In genomic region chr3:20057612-20058180, GRCh38 we compare ENCODE assay signal across 15 cellular contexts. TPM values are rescaled to one million over a fixed set of nuclear protein-coding genes. Genes with fewer than 3 reads are reported as not detected.
A peak's percentile ranks its signal among the peaks of the same experiment; 100 is the strongest.
DNase-seq lines count a peak whose midpoint lies in the region; ATAC-seq, FAIRE-seq and TF ChIP-seq lines count a peak whose summit lies in the region.
"Had no signal": no experiment of that assay in that cellular context is flagged by ENCODE, and none has a peak within 500 bp of the region (broad histone marks: within the 10 kb centered on the region; RNA-seq: fewer than 3 reads in every experiment).

No MANE protein-coding gene starts in this region.

- H3K4me2 ChIP-seq in A549 (peak overlapping the region; percentile 40), parathyroid adenoma (ENCODE audit: low read length) (peak overlapping the region; percentile 77)

- 83% methylated on average over 2 of the region's 2 CpGs for WGBS in A549 (ENCODE audit: missing lambda C conversion rate)
- WGBS in heart left ventricle, 4 donors: 8 to 24% (median 19%) methylated on average over 2 of the region's 2 CpGs
- 60 to 90% (median 88%) methylated on average over 2 of the region's 2 CpGs for WGBS in small intestine, 3 donors

- no peaks in the 10 kb centered on the region for H3K9me3 Mint-ChIP-seq in endothelial cell (ENCODE audit: unreplicated experiment)
- H3K9me3 Mint-ChIP-seq: natural killer cell; stimulated activated naive CD8-positive, alpha-beta T cell treated with anti-CD3 and anti-CD28 coated beads, Interleukin-15, Interleukin-2, amounts not matched to agents 100 ng/mL and 50 ng/mL, for 24 hours had no signal

- peaks cover 3% of the 10 kb centered on the region for H3K36me3 Mint-ChIP-seq in endothelial cell (ENCODE audit: low read depth, unreplicated experiment)
- H3K36me3 Mint-ChIP-seq: natural killer cell had no signal

- CTCF ChIA-PET in A549 (lab: Yijun Ruan, JAX) (no interaction called here), RWPE1 (lab: Yijun Ruan, JAX) (no interaction called here)

- intact Hi-C loops in heart left ventricle (cut with DNase I): no loop called here

- H3K27me3 Mint-ChIP-seq in endothelial cell (ENCODE audit: unreplicated experiment): peaks cover 5% of the 10 kb centered on the region
- H3K27me3 Mint-ChIP-seq: stimulated activated naive CD8-positive, alpha-beta T cell treated with anti-CD3 and anti-CD28 coated beads, Interleukin-15, Interleukin-2, amounts not matched to agents 100 ng/mL and 50 ng/mL, for 24 hours had no signal

- TF ChIP-seq CTCF in A549 (IDR thresholded peaks at IDR 0.05) (no peak), RWPE1 (conservative IDR thresholded peaks at IDR 0.05; ENCODE audit: low read depth) (no peak), heart left ventricle (IDR thresholded peaks at IDR 0.05) (no peak), parathyroid adenoma (IDR thresholded peaks at IDR 0.05) (no peak), endothelial cell (IDR thresholded peaks at IDR 0.05; ENCODE audit: unreplicated experiment) (no peak)

- no peaks in the 10 kb centered on the region for H3K4me1 Mint-ChIP-seq in endothelial cell (ENCODE audit: unreplicated experiment)

- H3K4me1 ChIP-seq in A549: peaks cover 48% of the 10 kb centered on the region
- peaks cover 21 to 75% (median 47%) of the 10 kb centered on the region in 12 donors for H3K4me1 ChIP-seq in heart left ventricle
- H3K4me1 ChIP-seq in parathyroid adenoma: peaks cover 58% of the 10 kb centered on the region
- H3K4me1 ChIP-seq in small intestine (ENCODE audit: control insufficient read depth in 2 of 2, insufficient read depth in 1 of 2, low read depth in 1 of 2, low read length in 1 of 2): peaks cover 4 to 23% of the 10 kb centered on the region in 2 donors

- no peak for TF ChIP-seq EP300 in A549 (IDR thresholded peaks at IDR 0.05)

- H3K4me3 Mint-ChIP-seq in endothelial cell (ENCODE audit: unreplicated experiment): no peak overlapping the region
- H3K4me3 Mint-ChIP-seq: natural killer cell; stimulated activated naive CD8-positive, alpha-beta T cell treated with anti-CD3 and anti-CD28 coated beads, Interleukin-15, Interleukin-2, amounts not matched to agents 100 ng/mL and 50 ng/mL, for 24 hours had no signal

- peaks cover 25% of the 10 kb centered on the region for H3K79me2 ChIP-seq in parathyroid adenoma

- no peak for TF ChIP-seq RAD21 in A549 (conservative IDR thresholded peaks at IDR 0.05 in 1 of 2, IDR thresholded peaks at IDR 0.05 in 1 of 2)

- H3K9ac ChIP-seq in parathyroid adenoma: no peak overlapping the region

- ATAC-seq in A549 (no peak), heart left ventricle (peak; percentile 6 to 64 (median 24)), GM21515 (IDR thresholded peaks at IDR 0.05; ENCODE audit: unreplicated experiment) (no peak)
- ATAC-seq: natural killer cell had no signal

- no peak overlapping the region for H3K27ac Mint-ChIP-seq in endothelial cell (ENCODE audit: unreplicated experiment)
- H3K27ac Mint-ChIP-seq: natural killer cell had no signal

- H3K27ac ChIP-seq in A549 (peak overlapping the region in 1 of 2 experiments; percentile 18; a peak in 2 of 6 replicates), RWPE1 (peak overlapping the region; percentile 72), heart left ventricle (peak overlapping the region; percentile 38 to 82 (median 64)), parathyroid adenoma (peak overlapping the region; percentile 95), small intestine (ENCODE audit: low read depth in 1 of 2, low read length in 1 of 2) (peak overlapping the region in 1 of 2 donors; percentile 68)
- H3K27ac ChIP-seq: SJCRH30 had no signal

- H3K36me3 ChIP-seq in heart left ventricle (no peaks in the 10 kb centered on the region), parathyroid adenoma (ENCODE audit: control insufficient read depth, insufficient read depth, low read length) (no peaks in the 10 kb centered on the region), small intestine (ENCODE audit: control insufficient read depth in 2 of 2, insufficient read depth in 2 of 2, low read length in 2 of 2) (no peaks in the 10 kb centered on the region)
- H3K36me3 ChIP-seq: SJCRH30 had no signal

- POLR2A ChIA-PET in A549 (lab: Yijun Ruan, JAX): interaction anchor here (0.7 kb wide), 1 partner anchor 129 kb away, joined by 3 read pairs; the partner anchor contains the start of gene SGO1
- POLR2A ChIA-PET in RWPE1 (lab: Yijun Ruan, JAX; ENCODE audit: low non-redundant PET): interaction anchor here (0.5 kb wide), 1 partner anchor 21 kb away, joined by 3 read pairs; no protein-coding TSS in a partner anchor

- no peak for FAIRE-seq in A549 (lab: Jason Lieb, UNC)
- FAIRE-seq in small intestine (lab: Jason Lieb, UNC): no peak

- peak overlapping the region; percentile 43 for H2AFZ ChIP-seq in parathyroid adenoma

- H3K27me3 ChIP-seq in heart left ventricle (no peaks in the 10 kb centered on the region), parathyroid adenoma (ENCODE audit: control insufficient read depth, insufficient read depth, low read length) (no peaks in the 10 kb centered on the region), small intestine (ENCODE audit: control insufficient read depth in 2 of 2, insufficient read depth in 2 of 2, low read length in 2 of 2) (no peaks in the 10 kb centered on the region)
- H3K27me3 ChIP-seq: SJCRH30 had no signal

- TF ChIP-seq POLR2A in A549 (IDR thresholded peaks at IDR 0.05; ENCODE audit: low read length) (no peak), heart left ventricle (IDR thresholded peaks at IDR 0.05) (no peak)

- no peak for DNase-seq in A549 (ENCODE audit: low read depth in 1 of 2, low spot score in 1 of 2)
- DNase-seq in RWPE1 (ENCODE audit: low spot score): no peak
- DNase-seq in heart left ventricle: no peak
- no peak for DNase-seq in small intestine
- no peak for DNase-seq in endothelial cell (ENCODE audit: low spot score)
- DNase-seq in AML-193 (lab: John Stamatoyannopoulos, UW): no peak
- DNase-seq: activated naive CD4-positive, alpha-beta T cell treated with anti-CD3 and anti-CD28 coated beads, Interleukin-2, amount 50 U/mL, for 16 hours; effector CD4-positive, alpha-beta T cell; MM.1S; natural killer cell; NCI-H510A treated with DMSO at 0.1 percent for 48 hours; SJCRH30 had no signal

- H3K4me3 ChIP-seq in A549: no peak overlapping the region
- no peak overlapping the region for H3K4me3 ChIP-seq in heart left ventricle
- peak overlapping the region; percentile 49 for H3K4me3 ChIP-seq in parathyroid adenoma (ENCODE audit: low read depth, low read length)
- no peak overlapping the region for H3K4me3 ChIP-seq in small intestine (ENCODE audit: low read depth in 1 of 2, low read length in 2 of 2)
- H3K4me3 ChIP-seq: SJCRH30 had no signal

- H3K9me3 ChIP-seq in A549 (no peaks in the 10 kb centered on the region), heart left ventricle (no peaks in the 10 kb centered on the region), parathyroid adenoma (ENCODE audit: control insufficient read depth, low read length) (no peaks in the 10 kb centered on the region), small intestine (ENCODE audit: control insufficient read depth, low read depth) (no peaks in the 10 kb centered on the region)
- H3K9me3 ChIP-seq: SJCRH30 had no signal

TF ChIP-seq in A549, 52 proteins besides CTCF, POLR2A, EP300 and RAD21 (continues in another document):
- TF ChIP-seq CHD2 (IDR thresholded peaks at IDR 0.05; ENCODE audit: low read length, partially characterized antibody): no peak
- TF ChIP-seq EHMT2 (IDR thresholded peaks at IDR 0.05; ENCODE audit: low read depth): no peak
- no peak for TF ChIP-seq REST (IDR thresholded peaks at IDR 0.05)
- no peak for TF ChIP-seq CHD4 (IDR thresholded peaks at IDR 0.05; ENCODE audit: borderline replicate concordance)

RNA-seq across cellular contexts. Expression of gene KAT2B, which starts 17.4 kb away (rescaled TPM):
- polyA plus RNA-seq in A549 (2011; rRNA removed): 9.8 and 11.9 TPM in 2 replicates
- 2.7 and 3.1 TPM in 2 replicates for polyA plus RNA-seq in A549 (2012; cell fraction: cytosol; rRNA removed)
- 1.0 and 1.8 TPM in 2 replicates for polyA plus RNA-seq in A549 (2012; cell fraction: nucleus; rRNA removed)
- polyA plus RNA-seq in A549 (2017; fragmentation: RNase III; extraction: RNeasy Plus Mini Kit Qiagen cat#74134 plus additional on column Dnase treatment): 7.1 to 7.4 TPM (median 7.2 TPM) in 3 replicates
- 4.0 and 4.5 TPM in 2 replicates for polyA minus RNA-seq in A549 (2011; rRNA and poly(A)+ RNA removed)
- 10 to 100 TPM; 45.9 to 82.8 (median 70.2) TPM for total RNA-seq in heart left ventricle
- polyA plus RNA-seq in heart left ventricle: 10 to 100 TPM; 19.4 to 26.2 TPM
- polyA plus RNA-seq in small intestine: 10 to 100 TPM in 2 of 3 donors, 1 to 10 TPM in 1; 7.1 to 28.0 (median 23.5) TPM
- total RNA-seq in endothelial cell (ENCODE audit: unreplicated experiment): 15.9 TPM

RNA-seq across cellular contexts. Expression of gene PP2D1, which starts 45.6 kb away (rescaled TPM):
- polyA plus RNA-seq in A549 (2011; rRNA removed): not detected in 2 replicates
- not detected in 2 replicates for polyA plus RNA-seq in A549 (2012; cell fraction: cytosol; rRNA removed)
- not detected in 2 replicates for polyA plus RNA-seq in A549 (2012; cell fraction: nucleus; rRNA removed)
- polyA plus RNA-seq in A549 (2017; fragmentation: RNase III; extraction: RNeasy Plus Mini Kit Qiagen cat#74134 plus additional on column Dnase treatment): not detected in 3 replicates
- not detected in 2 replicates for polyA minus RNA-seq in A549 (2011; rRNA and poly(A)+ RNA removed)
- not detected for total RNA-seq in heart left ventricle
- not detected for polyA plus RNA-seq in heart left ventricle
- not detected for polyA plus RNA-seq in small intestine
- total RNA-seq in endothelial cell (ENCODE audit: unreplicated experiment): not detected
- total RNA-seq: natural killer cell, SJCRH30 had no signal

Comparison
In these comparisons a context has a peak if more than half of its experiments do, and no peak if none do; other contexts are left out.
1. ATAC-seq: peak in heart left ventricle (4 of 4); none in A549 (0 of 2) and GM21515 (single experiment).